ENCODE assay signal across 15 cellular contexts in genomic region chr9:131403493-131403773, GRCh38. TPM values are rescaled to one million over a fixed set of nuclear protein-coding genes. Genes with fewer than 3 reads are reported as not detected.
DNase-seq lines count a peak whose midpoint lies in the region; ATAC-seq and TF ChIP-seq lines count a peak whose summit lies in the region.
"Had no signal": no experiment of that assay in that cellular context is flagged by ENCODE, and none has a peak within 500 bp of the region (broad histone marks: within the 10 kb centered on the region; RNA-seq: fewer than 3 reads in every experiment).

No MANE protein-coding gene starts in this region.

- H3K4me3 ChIP-seq in heart right ventricle, result no peak overlapping the region
- H3K4me3 ChIP-seq in mesenchymal stem cell (ENCODE audit: insufficient read depth in 1 of 2, low read depth in 1 of 2, low read length in 2 of 2), result no peak overlapping the region
- H3K4me3 ChIP-seq in upper lobe of left lung, result no peak overlapping the region

- no peak overlapping the region for H3K18ac ChIP-seq in mesenchymal stem cell (ENCODE audit: low read depth in 1 of 2, low read length in 2 of 2)

- no peak overlapping the region for H3K4me2 ChIP-seq in mesenchymal stem cell (ENCODE audit: low read length, poor library complexity, severe bottlenecking)

- H3K9me3 ChIP-seq in heart right ventricle, result no peaks in the 10 kb centered on the region
- no peaks in the 10 kb centered on the region for H3K9me3 ChIP-seq in mesenchymal stem cell (ENCODE audit: control insufficient read depth, low read length)
- no peaks in the 10 kb centered on the region for H3K9me3 ChIP-seq in upper lobe of left lung

- H3K27ac ChIP-seq in heart right ventricle (peak overlapping the region in 9 of 10 donors; percentile 60 to 89 (median 78)), mesenchymal stem cell (ENCODE audit: low read length, poor library complexity, severe bottlenecking) (no peak overlapping the region), upper lobe of left lung (peak overlapping the region in 3 of 4 donors; percentile 61 to 74 (median 62))

- H2BK12ac ChIP-seq in mesenchymal stem cell (ENCODE audit: low read length in 2 of 2), result no peak overlapping the region

- H3K27me3 ChIP-seq in heart right ventricle (no peaks in the 10 kb centered on the region), mesenchymal stem cell (ENCODE audit: control insufficient read depth in 1 of 2, insufficient read depth in 1 of 2, low read length in 2 of 2) (no peaks in the 10 kb centered on the region), upper lobe of left lung (no peaks in the 10 kb centered on the region)

- ATAC-seq in heart right ventricle (no peak), left ventricle myocardium superior (no peak), upper lobe of left lung (ENCODE audit: low FRiP score in 2 of 2) (no peak), HG03432 (IDR thresholded peaks at IDR 0.05; ENCODE audit: unreplicated experiment) (no peak), GM19452 (IDR thresholded peaks at IDR 0.05; ENCODE audit: unreplicated experiment) (no peak), HG02571 (IDR thresholded peaks at IDR 0.05; ENCODE audit: unreplicated experiment) (no peak)
- no peak for ATAC-seq in central memory CD8-positive, alpha-beta T cell (replicated peaks; ENCODE audit: extremely low read depth, poor library complexity, severe bottlenecking)

- no peak for TF ChIP-seq CTCF in heart right ventricle (IDR thresholded peaks at IDR 0.05)
- TF ChIP-seq CTCF in upper lobe of left lung (IDR thresholded peaks at IDR 0.05), result no peak

- TF ChIP-seq POLR2A in upper lobe of left lung (IDR thresholded peaks at IDR 0.05), result no peak

- no peak overlapping the region for H3K4me3 Mint-ChIP-seq in central memory CD8-positive, alpha-beta T cell
- H3K4me3 Mint-ChIP-seq: activated naive CD4-positive, alpha-beta T cell treated with anti-CD3 and anti-CD28 coated beads for 36 hours had no signal

- peaks cover 29% of the 10 kb centered on the region for H3K36me3 Mint-ChIP-seq in central memory CD8-positive, alpha-beta T cell (ENCODE audit: insufficient read depth)

- WGBS in heart right ventricle, 2 donors, result 92 to 95% methylated on average over 6 of the region's 6 CpGs
- WGBS in mesenchymal stem cell, result no CpG with 5 or more reads among the region's 6 CpGs
- WGBS in upper lobe of left lung, 2 donors, result 92 to 93% methylated on average over 6 of the region's 6 CpGs

- no peak overlapping the region for H2BK120ac ChIP-seq in mesenchymal stem cell (ENCODE audit: low read depth, low read length)

- H3K4me1 ChIP-seq in heart right ventricle (peaks cover 51 to 100% (median 100%) of the 10 kb centered on the region in 9 donors), mesenchymal stem cell (ENCODE audit: control insufficient read depth, insufficient read depth, low read depth, low read length) (peaks cover 51% of the 10 kb centered on the region), upper lobe of left lung (peaks cover 94 to 100% (median 96%) of the 10 kb centered on the region in 4 donors)

- no peak overlapping the region for H3K14ac ChIP-seq in mesenchymal stem cell (ENCODE audit: low read length in 2 of 2)

- H2AK5ac ChIP-seq in mesenchymal stem cell (ENCODE audit: low read length, severe bottlenecking), result no peak overlapping the region

- peak overlapping the region; percentile 91 for H3K27ac Mint-ChIP-seq in central memory CD8-positive, alpha-beta T cell (ENCODE audit: low read depth)

- peaks cover 86% of the 10 kb centered on the region for H3K4me1 Mint-ChIP-seq in central memory CD8-positive, alpha-beta T cell

- H3K36me3 ChIP-seq in heart right ventricle, result no peaks in the 10 kb centered on the region
- H3K36me3 ChIP-seq in mesenchymal stem cell (ENCODE audit: control insufficient read depth in 1 of 2, insufficient read depth in 2 of 2, low read depth in 1 of 2, low read length in 2 of 2), result peaks cover 1 to 3% of the 10 kb centered on the region in 2 experiments
- no peaks in the 10 kb centered on the region for H3K36me3 ChIP-seq in upper lobe of left lung

- no peaks in the 10 kb centered on the region for H3K27me3 Mint-ChIP-seq in central memory CD8-positive, alpha-beta T cell

- no peaks in the 10 kb centered on the region for H3K9me3 Mint-ChIP-seq in central memory CD8-positive, alpha-beta T cell
- H3K9me3 Mint-ChIP-seq: activated naive CD4-positive, alpha-beta T cell treated with anti-CD3 and anti-CD28 coated beads for 36 hours had no signal

- H2AFZ ChIP-seq in mesenchymal stem cell (ENCODE audit: low read depth, low read length), result no peak overlapping the region
- H2AFZ ChIP-seq: parathyroid adenoma had no signal

- no peak overlapping the region for H3K4ac ChIP-seq in mesenchymal stem cell (ENCODE audit: low read depth in 1 of 2, low read length in 2 of 2)

- no peak for DNase-seq in heart right ventricle
- no peak for DNase-seq in left ventricle myocardium superior
- no peak for DNase-seq in central memory CD8-positive, alpha-beta T cell (ENCODE audit: low spot score in 2 of 2)
- no peak for DNase-seq in mesenchymal stem cell
- DNase-seq in upper lobe of left lung, result no peak
- DNase-seq: activated CD4-positive, alpha-beta T cell treated with anti-CD3 and anti-CD28 coated beads, Interleukin-2, amount 50 U/mL, for 1 hour; activated naive CD4-positive, alpha-beta T cell treated with anti-CD3 and anti-CD28 coated beads for 36 hours; Karpas-422; NCI-H1417; NCI-H2227 treated with DMSO at 0.1 percent for 48 hours; stimulated activated naive CD4-positive, alpha-beta T cell treated with Interleukin-2 at 50 U/mL for 16 hours had no signal

- TF ChIP-seq EP300 in upper lobe of left lung (IDR thresholded peaks at IDR 0.05), result no peak

- intact Hi-C loops in heart right ventricle (cut with DNase I), result loop anchor here in 1 of 10 donors (5.0 kb wide), 1 partner anchor 34 kb away; no protein-coding TSS in a partner anchor
- intact Hi-C loops in left ventricle myocardium superior (cut with micrococcal nuclease), result no loop called here

- no peak overlapping the region for H2BK5ac ChIP-seq in mesenchymal stem cell (ENCODE audit: low read depth, low read length, poor library complexity, severe bottlenecking)

- H4K8ac ChIP-seq in mesenchymal stem cell (ENCODE audit: low read length), result no peak overlapping the region

- no peaks in the 10 kb centered on the region for H3K79me1 ChIP-seq in mesenchymal stem cell (replicated peaks; ENCODE audit: low read length, poor library complexity, severe bottlenecking)

- no peak overlapping the region for H2BK15ac ChIP-seq in mesenchymal stem cell (ENCODE audit: low read depth, poor library complexity, severe bottlenecking)

- H3K9ac ChIP-seq in mesenchymal stem cell (ENCODE audit: low read length), result peak overlapping the region; percentile 31
- H3K9ac ChIP-seq: parathyroid adenoma had no signal

- no peak overlapping the region for H4K91ac ChIP-seq in mesenchymal stem cell (ENCODE audit: low read length)

- H3K23ac ChIP-seq in mesenchymal stem cell (ENCODE audit: low read length in 2 of 2), result no peak overlapping the region

RNA-seq across cellular contexts. Expression of gene PRRC2B, which starts 9.5 kb away (rescaled TPM):
- 100 to 1,000 TPM; 107 to 153 (median 132) TPM for total RNA-seq in heart right ventricle
- polyA plus RNA-seq in heart right ventricle, result 10 to 100 TPM; 26.4 to 77.1 TPM
- 144 TPM for total RNA-seq in left ventricle myocardium superior
- polyA plus RNA-seq in mesenchymal stem cell (2013, experiment 1 of 2), result 55.8 TPM
- polyA plus RNA-seq in mesenchymal stem cell (2013, experiment 2 of 2), result 53.6 TPM
- 100 to 1,000 TPM; 114 to 348 (median 186) TPM for total RNA-seq in upper lobe of left lung
